ENCODE assay signal across 13 cellular contexts in genomic region chr16:4266372-4266771, GRCh38. TPM values are rescaled to one million over a fixed set of nuclear protein-coding genes. Genes with fewer than 3 reads are reported as not detected.
A peak's percentile ranks its signal among the peaks of the same experiment; 100 is the strongest.
DNase-seq lines count a peak whose midpoint lies in the region; ATAC-seq, FAIRE-seq and TF ChIP-seq lines count a peak whose summit lies in the region.
"Had no signal": no experiment of that assay in that cellular context is flagged by ENCODE, and none has a peak within 500 bp of the region (broad histone marks: within the 10 kb centered on the region; RNA-seq: fewer than 3 reads in every experiment).

No MANE protein-coding gene starts in this region.

- ATAC-seq in foreskin keratinocyte (no peak), HG03354 (IDR thresholded peaks at IDR 0.05; ENCODE audit: poor library complexity, severe bottlenecking, unreplicated experiment) (no peak)
- ATAC-seq: activated CD8-positive, alpha-beta T cell treated with anti-CD3 and anti-CD28 coated beads for 36 hours had no signal

- no peak for TF ChIP-seq CTCF in foreskin keratinocyte (conservative IDR thresholded peaks at IDR 0.05)

- DNase-seq in AG08396 (ENCODE audit: low spot score) = peak; percentile 51
- peak; percentile 40 for DNase-seq in RKO (ENCODE audit: low spot score)
- DNase-seq in foreskin keratinocyte = peak; percentile 9 to 25
- DNase-seq in medulla oblongata (ENCODE audit: extremely low spot score) = no peak
- DNase-seq in NCI-H1417 treated with DMSO at 0.1 percent for 48 hours (lab: John Stamatoyannopoulos, UW) = no peak
- DNase-seq: activated CD8-positive, alpha-beta T cell treated with anti-CD3 and anti-CD28 coated beads for 36 hours; COR-L47; GOT3; NCI-H2029 treated with DMSO at 0.1 percent for 48 hours had no signal

- FAIRE-seq in G401.6 (lab: Jason Lieb, UNC) = peak; percentile 76

- H3K27ac ChIP-seq in foreskin keratinocyte = no peak overlapping the region
- H3K27ac ChIP-seq: thoracic aorta had no signal

- H3K4me1 ChIP-seq in foreskin keratinocyte = no peaks in the 10 kb centered on the region

- no peaks in the 10 kb centered on the region for H3K27me3 ChIP-seq in foreskin keratinocyte

RNA-seq across cellular contexts. Expression of gene TFAP4, which starts 6.5 kb away (rescaled TPM):
- 13.7 and 19.7 TPM in 2 replicates for total RNA-seq in foreskin keratinocyte
- polyA plus RNA-seq in foreskin keratinocyte = 11.9 and 15.1 TPM in 2 replicates

RNA-seq across cellular contexts. Expression of gene SRL, which starts 24.5 kb away (rescaled TPM):
- total RNA-seq in foreskin keratinocyte = not detected in 2 replicates
- polyA plus RNA-seq in foreskin keratinocyte = not detected in 2 replicates
- total RNA-seq: activated CD8-positive, alpha-beta T cell treated with anti-CD3 and anti-CD28 coated beads for 36 hours; natural killer cell treated with Interleukin-12 subunit alpha and Interleukin-12 subunit beta and Interleukin-15 and Interleukin-18, amount 100 ng/mL, for 72 hours had no signal

RNA-seq across cellular contexts. Expression of gene GLIS2, which starts 49.5 kb away (rescaled TPM):
- total RNA-seq in foreskin keratinocyte = 5.0 and 5.3 TPM in 2 replicates
- polyA plus RNA-seq in foreskin keratinocyte = 9.5 TPM in 2 replicates

Comparison
In these comparisons a context has a peak if more than half of its experiments do, and no peak if none do; other contexts are left out.
1. DNase-seq: peak in AG08396 (single experiment), RKO (single experiment) and foreskin keratinocyte (2 of 2); none in medulla oblongata (single experiment) and NCI-H1417 treated with DMSO at 0.1 percent for 48 hours (single experiment).